Comparison of ENCODE assay signal across 21 cellular contexts in the genomic region with DNA sequence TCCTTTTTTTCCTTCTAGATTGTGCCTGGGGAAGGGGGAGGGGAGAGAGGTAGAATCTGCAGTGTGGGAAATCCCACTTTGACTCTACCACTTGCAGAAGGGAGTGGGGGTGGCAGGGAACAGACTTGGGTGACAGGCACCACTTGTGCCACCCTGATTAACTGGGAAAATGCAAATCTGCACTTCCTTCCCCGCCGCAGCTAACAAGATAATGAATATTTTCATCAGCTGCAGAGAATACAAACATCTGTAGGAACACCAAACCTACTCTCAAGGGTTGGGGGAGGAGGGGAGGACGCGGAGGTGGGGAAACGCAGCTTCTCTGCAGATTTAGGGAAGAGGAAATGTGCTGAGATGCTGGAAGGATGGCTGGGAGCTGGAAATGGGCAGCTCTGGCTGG.
DNase-seq lines count a peak whose midpoint lies in the region; ATAC-seq, FAIRE-seq and TF ChIP-seq lines count a peak whose summit lies in the region.
"Had no signal": no experiment of that assay in that cellular context is flagged by ENCODE, and none has a peak within 500 bp of the region (broad histone marks: within the 10 kb centered on the region; RNA-seq: fewer than 3 reads in every experiment).

No MANE protein-coding gene starts in this region.

- peak overlapping the region; percentile 31 for H3K27ac ChIP-seq in OCI-LY7 (ENCODE audit: low read depth, low read length, poor library complexity, severe bottlenecking)
- H3K27ac ChIP-seq: BLaER1, C4-2B, GM23248 had no signal

- H3K9me2 ChIP-seq in OCI-LY7 (ENCODE audit: insufficient read depth, low read length) = no peaks in the 10 kb centered on the region

- H3K4me3 ChIP-seq in OCI-LY7 (ENCODE audit: low read depth, low read length, poor library complexity, severe bottlenecking) = peak overlapping the region; percentile 39
- H3K4me3 ChIP-seq: BLaER1, GM23248 had no signal

- ATAC-seq in GM21360 (IDR thresholded peaks at IDR 0.05; ENCODE audit: unreplicated experiment) (no peak), GM21515 (IDR thresholded peaks at IDR 0.05; ENCODE audit: unreplicated experiment) (no peak)
- ATAC-seq: CD8-positive, alpha-beta T cell; HCT116 had no signal

- POLR2A ChIA-PET in OCI-LY7 (lab: Charles Lee) = interaction anchor here (1.3 to 1.5 kb wide), 2 partner anchors 14 to 75 kb away, joined by 3 to 4 read pairs; no protein-coding TSS in a partner anchor

- BruUV-seq in OCI-LY7 (replicated peaks; lab: Mats Ljungman, UMichigan) = no TSS peak

- TF ChIP-seq CTCF in OCI-LY7 (conservative IDR thresholded peaks at IDR 0.05; ENCODE audit: low read length) = no peak

- FAIRE-seq in GM12892 (lab: Jason Lieb, UNC) = peak; percentile 24
- FAIRE-seq: D721Med, GM12891, GM19239 had no signal

- DNase-seq in GM12892 (ENCODE audit: insufficient read length) (no peak), OCI-LY7 (ENCODE audit: low spot score) (peak; percentile 42), head of caudate nucleus (peak in 38 of 42 donors; percentile 3 to 67 (median 28)), putamen (ENCODE audit: low spot score) (peak; percentile 16), HuH-7.5 (ENCODE audit: low spot score) (no peak), epidermal melanocyte (ENCODE audit: insufficient read length, low spot score) (no peak)
- DNase-seq: CD4-positive, CD25-positive, alpha-beta regulatory T cell; CD8-positive, alpha-beta T cell; DMS 273 treated with DMSO at 0.1 percent for 48 hours; DMS79; GF-D8; GM23248; H9 had no signal

- no peaks in the 10 kb centered on the region for H4K20me1 ChIP-seq in OCI-LY7 (ENCODE audit: insufficient read depth, low read length)
- H4K20me1 ChIP-seq: BLaER1 had no signal

- H3K79me2 ChIP-seq in OCI-LY7 (ENCODE audit: insufficient read depth, low read depth, low read length) = no peaks in the 10 kb centered on the region

- H2AFZ ChIP-seq in OCI-LY7 (ENCODE audit: low read length) = peak overlapping the region; percentile 92
- H2AFZ ChIP-seq: GM23248 had no signal

- CTCF ChIA-PET in OCI-LY7 (lab: Charles Lee; ENCODE audit: unreplicated experiment) = interaction anchor here (1.5 kb wide), 1 partner anchor 7 kb away, joined by 3 read pairs; no protein-coding TSS in a partner anchor

- no peaks in the 10 kb centered on the region for H3K36me3 ChIP-seq in OCI-LY7 (ENCODE audit: insufficient read depth, low read length)
- H3K36me3 ChIP-seq: BLaER1 had no signal

- no peaks in the 10 kb centered on the region for H3K9me3 ChIP-seq in OCI-LY7 (ENCODE audit: low read length)
- H3K9me3 ChIP-seq: BLaER1 had no signal

- H3K4me2 ChIP-seq in OCI-LY7 (ENCODE audit: low read length) = peak overlapping the region; percentile 73
- H3K4me2 ChIP-seq: BLaER1 had no signal

- peaks cover 62% of the 10 kb centered on the region for H3K4me1 ChIP-seq in OCI-LY7 (ENCODE audit: insufficient read depth, low read length, poor library complexity, severe bottlenecking)

- intact Hi-C loops in OCI-LY7 (cut with micrococcal nuclease; ENCODE audit: unreplicated experiment) (no loop called here), head of caudate nucleus (cut with DNase I) (no loop called here)

- TF ChIP-seq POLR2A in GM12892 (IDR thresholded peaks at IDR 0.05; ENCODE audit: low read depth, low read length) = no peak

Comparison
In these comparisons a context has a peak if more than half of its experiments do, and no peak if none do; other contexts are left out.
1. DNase-seq: peak in OCI-LY7 (single experiment), head of caudate nucleus (38 of 42) and putamen (single experiment); none in GM12892 (single experiment), HuH-7.5 (single experiment) and epidermal melanocyte (single experiment).